8 cellular contexts compared by ENCODE assay signal in genomic region chr2:175181104-175181876, GRCh38. TPM values are rescaled to one million over a fixed set of nuclear protein-coding genes. Genes with fewer than 3 reads are reported as not detected.
DNase-seq lines count a peak whose midpoint lies in the region; ATAC-seq, FAIRE-seq and TF ChIP-seq lines count a peak whose summit lies in the region.

Gene ATP5MC3, minus strand, starts transcription at chr2:175181710. Its CDS starts 317 bp downstream, at chr2:175181393.

- H3K27me3 Mint-ChIP-seq in T-helper 1 cell treated with Interleukin-12 subunit alpha and Interleukin-12 subunit beta and Interleukin-4 antibody, amounts not matched to agents 30 μg/mL and 1 μg/mL, for 36 hours (ENCODE audit: low read depth): no peaks in the 10 kb centered on the region

- TF ChIP-seq CTCF in left ventricle myocardium inferior (IDR thresholded peaks at IDR 0.05; ENCODE audit: borderline replicate concordance) (peak; percentile 33), prostate gland (IDR thresholded peaks at IDR 0.05) (peak in 1 of 4 experiments; percentile 30)

- peaks cover 56% of the 10 kb centered on the region for H3K4me1 ChIP-seq in left ventricle myocardium inferior
- no peaks in the 10 kb centered on the region for H3K4me1 ChIP-seq in prostate gland (replicated peaks)
- H3K4me1 ChIP-seq in urinary bladder (ENCODE audit: insufficient read depth): no peaks in the 10 kb centered on the region

- peak; percentile 96 for TF ChIP-seq POLR2A in GM12892 (IDR thresholded peaks at IDR 0.05; ENCODE audit: low read depth, low read length)
- peak; percentile 77 for TF ChIP-seq POLR2A in prostate gland (IDR thresholded peaks at IDR 0.05)

- under 1% methylated on average over 53 of the region's 53 CpGs for WGBS in prostate gland
- under 1% methylated on average over 53 of the region's 53 CpGs for WGBS in urinary bladder

- H3K9me3 ChIP-seq in left ventricle myocardium inferior (replicated peaks): no peaks in the 10 kb centered on the region
- H3K9me3 ChIP-seq in prostate gland: no peaks in the 10 kb centered on the region

- H3K27ac ChIP-seq in left ventricle myocardium inferior (replicated peaks) (peak within 1 kb of the TSS; percentile 98), prostate gland (peak within 1 kb of the TSS; percentile 81 to 86), urinary bladder (ENCODE audit: low read depth) (peak within 1 kb of the TSS; percentile 85)

- peaks cover 40% of the 10 kb centered on the region for H3K36me3 ChIP-seq in left ventricle myocardium inferior
- no peaks in the 10 kb centered on the region for H3K36me3 ChIP-seq in prostate gland
- peaks cover 5% of the 10 kb centered on the region for H3K36me3 ChIP-seq in urinary bladder (ENCODE audit: insufficient read depth)

- peak within 1 kb of the TSS; percentile 86 for H3K27ac Mint-ChIP-seq in T-helper 1 cell treated with Interleukin-12 subunit alpha and Interleukin-12 subunit beta and Interleukin-4 antibody, amounts not matched to agents 30 μg/mL and 1 μg/mL, for 36 hours

- FAIRE-seq in GM12892 (lab: Jason Lieb, UNC): peak; percentile 92

- H3K27me3 ChIP-seq in left ventricle myocardium inferior (ENCODE audit: low read depth) (no peaks in the 10 kb centered on the region), prostate gland (replicated peaks; ENCODE audit: insufficient read depth) (no peaks in the 10 kb centered on the region)

- H3K9me3 Mint-ChIP-seq in T-helper 1 cell treated with Interleukin-12 subunit alpha and Interleukin-12 subunit beta and Interleukin-4 antibody, amounts not matched to agents 30 μg/mL and 1 μg/mL, for 36 hours: peaks cover 7% of the 10 kb centered on the region

- peak within 1 kb of the TSS; percentile 97 for H3K4me3 Mint-ChIP-seq in T-helper 1 cell treated with Interleukin-12 subunit alpha and Interleukin-12 subunit beta and Interleukin-4 antibody, amounts not matched to agents 30 μg/mL and 1 μg/mL, for 36 hours

- peaks cover 32% of the 10 kb centered on the region for H3K36me3 Mint-ChIP-seq in T-helper 1 cell treated with Interleukin-12 subunit alpha and Interleukin-12 subunit beta and Interleukin-4 antibody, amounts not matched to agents 30 μg/mL and 1 μg/mL, for 36 hours (ENCODE audit: low read depth)

- peak; percentile 89 for ATAC-seq in HG02852 (IDR thresholded peaks at IDR 0.05; ENCODE audit: unreplicated experiment)

- H3K4me3 ChIP-seq in left ventricle myocardium inferior (peak within 1 kb of the TSS; percentile 89), prostate gland (peak within 1 kb of the TSS; percentile 69 to 85), urinary bladder (ENCODE audit: low read depth, low read length) (peak within 1 kb of the TSS; percentile 71)

- DNase-seq in GM12892 (ENCODE audit: insufficient read length): peak; percentile 85
- DNase-seq in NCI-H146 treated with DMSO at 0.1 percent for 48 hours (lab: John Stamatoyannopoulos, UW; ENCODE audit: unreplicated experiment): peak; percentile 81
- peak; percentile 85 for DNase-seq in amniotic stem cell (lab: John Stamatoyannopoulos, UW)
- DNase-seq in left ventricle myocardium inferior: peak; percentile 95
- DNase-seq in prostate gland (ENCODE audit: low spot score): peak; percentile 90

- H3K4me1 Mint-ChIP-seq in T-helper 1 cell treated with Interleukin-12 subunit alpha and Interleukin-12 subunit beta and Interleukin-4 antibody, amounts not matched to agents 30 μg/mL and 1 μg/mL, for 36 hours (ENCODE audit: low read depth): peaks cover 22% of the 10 kb centered on the region

- intact Hi-C loops in left ventricle myocardium inferior (cut with micrococcal nuclease): no loop called here
- intact Hi-C loops in prostate gland (cut with DNase I): no loop called here

RNA-seq across cellular contexts. Expression of gene ATP5MC3, which starts in this region (rescaled TPM):
- 483 TPM for polyA plus RNA-seq in GM12892 (2012; ENCODE audit: missing spikeins)
- total RNA-seq in left ventricle myocardium inferior (1,059 TPM), prostate gland (100 to 1,000 TPM; 105 to 133 TPM), urinary bladder (69.8 TPM)
- 285 TPM for polyA plus RNA-seq in urinary bladder

Comparison
In these comparisons a context has a peak if more than half of its experiments do, and no peak if none do; other contexts are left out.
1. Peak in every context shown above with its lines: DNase-seq, ATAC-seq, H3K4me3 ChIP-seq and H3K27ac ChIP-seq.